ENCODE assay signal across 26 cellular contexts in the genomic region with DNA sequence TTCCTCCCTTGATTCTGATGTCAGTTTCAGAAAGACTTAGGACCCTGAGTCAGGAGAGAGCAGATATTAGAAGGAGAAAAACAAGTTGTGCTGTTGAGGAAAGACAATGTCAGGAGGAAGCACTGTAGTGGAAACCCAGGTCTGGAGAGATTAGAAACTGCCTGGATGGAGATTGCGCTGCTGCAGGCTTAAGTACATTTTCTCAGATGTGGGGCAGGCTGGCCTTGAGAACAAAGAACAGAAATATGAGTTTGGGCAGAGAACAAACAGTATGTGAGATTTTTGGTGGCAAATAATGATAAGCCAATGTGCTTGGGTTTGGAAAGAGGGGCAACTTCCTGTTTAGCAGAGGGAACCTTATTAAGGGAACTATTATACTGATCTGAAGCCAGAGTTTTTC.
"Had no signal": no experiment of that assay in that cellular context is flagged by ENCODE, and none has a peak within 500 bp of the region (broad histone marks: within the 10 kb centered on the region; RNA-seq: fewer than 3 reads in every experiment).

No MANE protein-coding gene starts in this region.

- H3K36me3 Mint-ChIP-seq: naive thymus-derived CD4-positive, alpha-beta T cell; natural killer cell; neural progenitor cell; stimulated activated effector memory CD8-positive, alpha-beta T cell treated with anti-CD3 and anti-CD28 coated beads, Interleukin-12 subunit alpha, Interleukin-12 subunit beta, amount 100 ng/mL, for 72 hours had no signal

- H3K27me3 ChIP-seq: ovary, right lobe of liver, thyroid gland, tibial nerve, upper lobe of left lung, vagina had no signal

- H3K4me1 Mint-ChIP-seq: naive thymus-derived CD4-positive, alpha-beta T cell; natural killer cell; stimulated activated effector memory CD8-positive, alpha-beta T cell treated with anti-CD3 and anti-CD28 coated beads, Interleukin-12 subunit alpha, Interleukin-12 subunit beta, amount 100 ng/mL, for 72 hours; stimulated activated naive B cell treated with anti-CD40 and anti-IgM and Interleukin-4, amounts not matched to agents 10 μg/mL and 1 μg/mL and 100 μg/mL, for 72 hours had no signal

- H3K4me3 ChIP-seq: neural progenitor cell, ovary, prostate gland, right lobe of liver, sigmoid colon, stomach, thoracic aorta, thyroid gland, tibial nerve, upper lobe of left lung, vagina had no signal

- H3K27ac Mint-ChIP-seq: natural killer cell; nephron; neural progenitor cell; stimulated activated effector memory CD8-positive, alpha-beta T cell treated with anti-CD3 and anti-CD28 coated beads, Interleukin-12 subunit alpha, Interleukin-12 subunit beta, amount 100 ng/mL, for 72 hours; stimulated activated naive B cell treated with anti-CD40 and anti-IgM and Interleukin-4, amounts not matched to agents 10 μg/mL and 1 μg/mL and 100 μg/mL, for 72 hours; stimulated activated naive CD8-positive, alpha-beta T cell treated with anti-CD3 and anti-CD28 coated beads, Interleukin-15, Interleukin-2, amounts not matched to agents 100 ng/mL and 50 ng/mL, for 24 hours had no signal

- H3K4me3 Mint-ChIP-seq: naive thymus-derived CD4-positive, alpha-beta T cell; natural killer cell; nephron; neural progenitor cell; stimulated activated effector memory CD8-positive, alpha-beta T cell treated with anti-CD3 and anti-CD28 coated beads, Interleukin-12 subunit alpha, Interleukin-12 subunit beta, amount 100 ng/mL, for 72 hours; stimulated activated naive B cell treated with anti-CD40 and anti-IgM and Interleukin-4, amounts not matched to agents 10 μg/mL and 1 μg/mL and 100 μg/mL, for 72 hours; stimulated activated naive CD8-positive, alpha-beta T cell treated with anti-CD3 and anti-CD28 coated beads, Interleukin-15, Interleukin-2, amounts not matched to agents 100 ng/mL and 50 ng/mL, for 24 hours had no signal

- H3K36me3 ChIP-seq: neural progenitor cell, ovary, prostate gland, right lobe of liver, sigmoid colon, stomach, thoracic aorta, thyroid gland, tibial nerve, upper lobe of left lung, vagina had no signal

- DNase-seq: naive thymus-derived CD4-positive, alpha-beta T cell; natural killer cell; occipital lobe; ovary; retina; right cardiac atrium; right lobe of liver; sigmoid colon; small intestine; stimulated activated CD4-positive, alpha-beta T cell treated with anti-CD3 and anti-CD28 coated beads, Interleukin-15, amount 100 ng/mL, for 24 hours; stimulated activated CD4-positive, alpha-beta T cell treated with anti-CD3 and anti-CD28 coated beads, Interleukin-2, amount 100 ng/mL, for 24 hours; stimulated activated CD4-positive, alpha-beta T cell treated with anti-CD3 and anti-CD28 coated beads, Interleukin-4, amount 100 ng/mL, for 1 hour; stimulated activated naive B cell treated with anti-CD40 and anti-IgM and Interleukin-4, amounts not matched to agents 10 μg/mL and 1 μg/mL and 100 μg/mL, for 72 hours; stimulated activated naive CD4-positive, alpha-beta T cell treated with Interleukin-2 at 50 U/mL for 16 hours; stomach; thyroid gland; trophoblast cell; upper lobe of left lung had no signal

- H3K27ac ChIP-seq: neural progenitor cell, ovary, prostate gland, right lobe of liver, sigmoid colon, stomach, thoracic aorta, thyroid gland, tibial nerve, upper lobe of left lung, vagina had no signal

- H3K9me3 Mint-ChIP-seq: natural killer cell; stimulated activated effector memory CD8-positive, alpha-beta T cell treated with anti-CD3 and anti-CD28 coated beads, Interleukin-12 subunit alpha, Interleukin-12 subunit beta, amount 100 ng/mL, for 72 hours; stimulated activated naive CD8-positive, alpha-beta T cell treated with anti-CD3 and anti-CD28 coated beads, Interleukin-15, Interleukin-2, amounts not matched to agents 100 ng/mL and 50 ng/mL, for 24 hours had no signal

- H3K4me1 ChIP-seq: prostate gland, right lobe of liver, sigmoid colon, stomach, thyroid gland, tibial nerve, upper lobe of left lung, vagina had no signal

- H3K9ac ChIP-seq: neural progenitor cell had no signal

- H3K9me3 ChIP-seq: ovary, prostate gland, right lobe of liver, sigmoid colon, thoracic aorta, thyroid gland, upper lobe of left lung, vagina had no signal
